Comparison of ENCODE assay signal across 5 cellular contexts in the genomic region with DNA sequence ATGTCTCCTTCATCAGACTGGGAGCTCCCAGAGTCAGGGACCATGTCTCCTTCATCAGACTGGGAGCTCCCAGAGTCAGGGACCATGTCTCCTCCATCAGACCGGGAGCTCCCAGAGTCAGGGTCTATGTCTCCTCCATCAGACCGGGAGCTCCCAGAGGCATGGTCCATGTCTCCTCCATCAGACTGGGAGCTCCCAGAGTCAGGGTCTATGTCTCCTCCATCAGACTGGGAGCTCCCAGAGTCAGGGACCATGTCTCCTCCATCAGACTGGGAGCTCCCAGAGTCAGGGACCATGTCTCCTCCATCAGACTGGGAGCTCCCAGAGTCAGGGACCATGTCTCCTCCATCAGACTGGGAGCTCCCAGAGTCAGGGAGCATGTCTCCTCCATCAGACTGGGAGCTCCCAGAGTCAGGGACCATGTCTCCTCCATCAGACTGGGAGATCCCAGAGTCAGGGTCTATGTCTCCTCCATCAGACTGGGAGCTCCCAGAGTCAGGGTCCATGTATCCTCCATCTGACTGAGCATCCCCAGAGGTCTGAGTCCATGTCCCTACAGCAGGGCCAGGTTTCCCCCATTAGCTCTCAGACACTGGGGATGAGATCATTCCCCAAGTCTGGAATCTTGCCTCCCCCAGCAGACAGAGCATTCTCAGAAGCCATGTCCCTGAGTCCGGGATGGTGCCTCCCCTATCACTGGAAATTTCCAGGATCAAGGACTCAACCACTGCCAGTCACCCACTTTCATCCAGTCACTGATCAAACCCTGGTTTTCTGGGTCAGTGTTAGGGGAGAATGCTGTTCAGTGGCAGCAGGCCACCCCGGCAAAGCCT. TPM values are rescaled to one million over a fixed set of nuclear protein-coding genes. Genes with fewer than 3 reads are reported as not detected.
"Had no signal": no experiment of that assay in that cellular context is flagged by ENCODE, and none has a peak within 500 bp of the region (broad histone marks: within the 10 kb centered on the region; RNA-seq: fewer than 3 reads in every experiment).

No MANE protein-coding gene starts in this region.

RNA-seq across cellular contexts. Expression of gene CEACAM16, which starts 10.7 kb away (rescaled TPM):
- total RNA-seq: HT1080, NCI-H460, PC-9, Right ventricle myocardium superior, SJSA1 had no signal
